19 cellular contexts compared by ENCODE assay signal in genomic region chr20:45058168-45058850, GRCh38. TPM values are rescaled to one million over a fixed set of nuclear protein-coding genes. Genes with fewer than 3 reads are reported as not detected.
DNase-seq lines count a peak whose midpoint lies in the region; ATAC-seq and TF ChIP-seq lines count a peak whose summit lies in the region.
"Had no signal": no experiment of that assay in that cellular context is flagged by ENCODE, and none has a peak within 500 bp of the region (broad histone marks: within the 10 kb centered on the region; RNA-seq: fewer than 3 reads in every experiment).

No MANE protein-coding gene starts in this region.

- TF ChIP-seq CTCF in activated B cell treated with CpG ODN at 0.5 μM for 24 hours (IDR thresholded peaks at IDR 0.05) (no peak), ascending aorta (IDR thresholded peaks at IDR 0.05) (no peak)

- DNase-seq in activated naive CD4-positive, alpha-beta T cell treated with Interleukin-2 at 50 U/mL for 16 hours, result no peak
- DNase-seq in activated B cell treated with CpG ODN at 0.5 μM for 24 hours (no peak), inferior parietal cortex (ENCODE audit: extremely low spot score) (peak; percentile 72), superior temporal gyrus (ENCODE audit: extremely low spot score) (peak; percentile 81), ascending aorta (ENCODE audit: low spot score in 2 of 2) (no peak), NCI-H2227 treated with DMSO at 0.1 percent for 48 hours (lab: John Stamatoyannopoulos, UW) (no peak), T1000 (lab: John Stamatoyannopoulos, UW) (no peak)
- DNase-seq: adrenal gland; foreskin melanocyte; left ventricle myocardium superior; MV-4-11; NCI-H82; retina; stimulated activated CD4-positive, alpha-beta T cell treated with anti-CD3 and anti-CD28 coated beads, Interleukin-15, amount 100 ng/mL, for 24 hours; WERI-Rb-1 had no signal

- peaks cover 21% of the 10 kb centered on the region for H3K36me3 Mint-ChIP-seq in activated naive CD4-positive, alpha-beta T cell treated with anti-CD3 and anti-CD28 coated beads, Interleukin-2, amount 50 U/mL, for 24 hours
- peaks cover 85% of the 10 kb centered on the region for H3K36me3 Mint-ChIP-seq in activated B cell treated with CpG ODN at 0.5 μM for 24 hours (ENCODE audit: low read depth)

- CTCF ChIA-PET in activated B cell treated with CpG ODN at 0.5 μM for 24 hours (lab: Charles Lee), result interaction anchor here (0.7 kb wide), 1 partner anchor 14 kb away, joined by 3 read pairs; no protein-coding TSS in a partner anchor

- POLR2A ChIA-PET in activated B cell treated with CpG ODN at 0.5 μM for 24 hours (lab: Charles Lee), result no interaction called here

- H3K9me3 Mint-ChIP-seq in activated naive CD4-positive, alpha-beta T cell treated with anti-CD3 and anti-CD28 coated beads, Interleukin-2, amount 50 U/mL, for 24 hours, result no peaks in the 10 kb centered on the region
- H3K9me3 Mint-ChIP-seq in activated B cell treated with CpG ODN at 0.5 μM for 24 hours, result peaks cover under 1% of the 10 kb centered on the region

- H3K9me3 ChIP-seq in ascending aorta, result no peaks in the 10 kb centered on the region
- H3K9me3 ChIP-seq: adrenal gland had no signal

- peaks cover 83% of the 10 kb centered on the region for H3K4me1 Mint-ChIP-seq in activated naive CD4-positive, alpha-beta T cell treated with anti-CD3 and anti-CD28 coated beads, Interleukin-2, amount 50 U/mL, for 24 hours
- H3K4me1 Mint-ChIP-seq in activated B cell treated with CpG ODN at 0.5 μM for 24 hours, result peaks cover 67% of the 10 kb centered on the region

- H3K27ac Mint-ChIP-seq in activated naive CD4-positive, alpha-beta T cell treated with anti-CD3 and anti-CD28 coated beads, Interleukin-2, amount 50 U/mL, for 24 hours, result peak overlapping the region; percentile 37
- H3K27ac Mint-ChIP-seq in activated B cell treated with CpG ODN at 0.5 μM for 24 hours, result peak overlapping the region; percentile 72
- H3K27ac Mint-ChIP-seq: nephron had no signal

- H3K27me3 ChIP-seq in ascending aorta, result no peaks in the 10 kb centered on the region
- H3K27me3 ChIP-seq: adrenal gland had no signal

- peaks cover 0 to 3% of the 10 kb centered on the region in 2 donors for H3K4me1 ChIP-seq in ascending aorta

- H3K27ac ChIP-seq in ascending aorta, result no peak overlapping the region
- H3K27ac ChIP-seq: adrenal gland, WERI-Rb-1 had no signal

- H3K27me3 Mint-ChIP-seq in activated naive CD4-positive, alpha-beta T cell treated with anti-CD3 and anti-CD28 coated beads, Interleukin-2, amount 50 U/mL, for 24 hours, result no peaks in the 10 kb centered on the region
- no peaks in the 10 kb centered on the region for H3K27me3 Mint-ChIP-seq in activated B cell treated with CpG ODN at 0.5 μM for 24 hours

- intact Hi-C loops in activated B cell treated with CpG ODN at 0.5 μM for 24 hours (cut with micrococcal nuclease), result no loop called here
- intact Hi-C loops in ascending aorta (cut with DNase I), result no loop called here

- H3K4me3 Mint-ChIP-seq in activated naive CD4-positive, alpha-beta T cell treated with anti-CD3 and anti-CD28 coated beads, Interleukin-2, amount 50 U/mL, for 24 hours, result no peak overlapping the region
- H3K4me3 Mint-ChIP-seq in activated B cell treated with CpG ODN at 0.5 μM for 24 hours, result no peak overlapping the region
- H3K4me3 Mint-ChIP-seq: nephron had no signal

- H3K4me3 ChIP-seq in ascending aorta, result no peak overlapping the region
- H3K4me3 ChIP-seq: adrenal gland had no signal

- peaks cover 6 to 10% of the 10 kb centered on the region in 2 donors for H3K36me3 ChIP-seq in ascending aorta
- H3K36me3 ChIP-seq: adrenal gland had no signal

- ATAC-seq in activated B cell treated with CpG ODN at 0.5 μM for 24 hours (ENCODE audit: low read depth), result no peak
- ATAC-seq: left ventricle myocardium superior had no signal

RNA-seq across cellular contexts. Expression of gene KCNS1, which starts 42.6 kb away (rescaled TPM):
- total RNA-seq in activated B cell treated with CpG ODN at 0.5 μM for 24 hours, result not detected in 2 replicates
- not detected for total RNA-seq in ascending aorta
- total RNA-seq: left ventricle myocardium superior had no signal

RNA-seq across cellular contexts. Expression of gene WFDC5, which starts 56.7 kb away (rescaled TPM):
- total RNA-seq in activated B cell treated with CpG ODN at 0.5 μM for 24 hours (not detected in 2 replicates), ascending aorta (not detected)
- total RNA-seq: adrenal gland, endothelial cell of umbilical vein, left ventricle myocardium superior, RPMI7951 had no signal

Comparison
In these comparisons a context has a peak if more than half of its experiments do, and no peak if none do; other contexts are left out.
1. DNase-seq: peak in inferior parietal cortex (single experiment) and superior temporal gyrus (single experiment); none in activated naive CD4-positive, alpha-beta T cell treated with Interleukin-2 at 50 U/mL for 16 hours (single experiment), activated B cell treated with CpG ODN at 0.5 μM for 24 hours (single experiment), ascending aorta (0 of 2), NCI-H2227 treated with DMSO at 0.1 percent for 48 hours (single experiment) and T1000 (single experiment).